Comparison of ENCODE assay signal across 8 cellular contexts in genomic region chr5:82347213-82347947, GRCh38.
DNase-seq lines count a peak whose midpoint lies in the region; ATAC-seq lines count a peak whose summit lies in the region.

No MANE protein-coding gene starts in this region.

- H3K9me3 ChIP-seq in SJSA1 (replicated peaks), result no peaks in the 10 kb centered on the region

- H3K27me3 ChIP-seq in SJSA1 (replicated peaks), result no peaks in the 10 kb centered on the region

- peak overlapping the region; percentile 30 for H3K27ac ChIP-seq in SJSA1

- no peak overlapping the region for H3K4me3 ChIP-seq in SJSA1

- peaks cover 25% of the 10 kb centered on the region for H3K4me1 ChIP-seq in SJSA1 (replicated peaks)

- H3K36me3 ChIP-seq in SJSA1, result no peaks in the 10 kb centered on the region

- ATAC-seq in GM21619 (IDR thresholded peaks at IDR 0.05; ENCODE audit: unreplicated experiment) (no peak), GM18909 (IDR thresholded peaks at IDR 0.05; ENCODE audit: poor library complexity, unreplicated experiment) (no peak)

- DNase-seq in EL (peak; percentile 71), SJSA1 (ENCODE audit: low read depth in 1 of 2, low spot score in 2 of 2) (peak; percentile 53), glomerular visceral epithelial cell (ENCODE audit: extremely low spot score) (peak; percentile 35), putamen (ENCODE audit: low spot score) (peak; percentile 66), HUDEP-2 (lab: John Stamatoyannopoulos, UW; ENCODE audit: unreplicated experiment in 76 of 76) (no peak), NCI-H774 (lab: John Stamatoyannopoulos, UW) (no peak)

Comparison
In these comparisons a context has a peak if more than half of its experiments do, and no peak if none do; other contexts are left out.
1. DNase-seq: peak in EL (single experiment), SJSA1 (2 of 2), glomerular visceral epithelial cell (single experiment) and putamen (single experiment); none in HUDEP-2 (0 of 76) and NCI-H774 (single experiment).